In genomic region chr1:11704691-11705475, GRCh38 we compare ENCODE assay signal across 15 cellular contexts. TPM values are rescaled to one million over a fixed set of nuclear protein-coding genes. Genes with fewer than 3 reads are reported as not detected.
DNase-seq lines count a peak whose midpoint lies in the region; TF ChIP-seq lines count a peak whose summit lies in the region.
"Had no signal": no experiment of that assay in that cellular context is flagged by ENCODE, and none has a peak within 500 bp of the region (broad histone marks: within the 10 kb centered on the region; RNA-seq: fewer than 3 reads in every experiment).

No MANE protein-coding gene starts in this region.

- H3K27ac Mint-ChIP-seq in endodermal cell (no peak overlapping the region), neural crest cell (ENCODE audit: unreplicated experiment) (peak overlapping the region; percentile 70)

- H3K9me3 Mint-ChIP-seq in endodermal cell (no peaks in the 10 kb centered on the region), neural crest cell (no peaks in the 10 kb centered on the region)

- H3K27me3 ChIP-seq in H7 (ENCODE audit: control insufficient read depth, insufficient read depth, low read length) (no peaks in the 10 kb centered on the region), endodermal cell (ENCODE audit: control insufficient read depth, insufficient read depth, low read length, poor library complexity, severe bottlenecking) (no peaks in the 10 kb centered on the region)

- peak overlapping the region; percentile 51 for H3K27ac ChIP-seq in endodermal cell (ENCODE audit: low read depth, low read length)

- TF ChIP-seq CTCF in endodermal cell (conservative IDR thresholded peaks at IDR 0.05): no peak
- no peak for TF ChIP-seq CTCF in neural crest cell (conservative IDR thresholded peaks at IDR 0.05)

- H3K36me3 ChIP-seq in H7 (replicated peaks; ENCODE audit: control insufficient read depth, insufficient read depth, low read length) (peaks cover 2% of the 10 kb centered on the region; the same call in 1 of the 2 replicates), endodermal cell (ENCODE audit: control insufficient read depth, insufficient read depth, low read length) (no peaks in the 10 kb centered on the region)

- peak; percentile 83 for DNase-seq in H7
- DNase-seq in NCI-H1092 (lab: John Stamatoyannopoulos, UW): peak; percentile 26
- DNase-seq in endodermal cell: no peak
- no peak for DNase-seq in neural crest cell (ENCODE audit: low read depth, low spot score)
- no peak for DNase-seq in H4 (ENCODE audit: low spot score)
- no peak for DNase-seq in activated gamma-delta T cell (lab: John Stamatoyannopoulos, UW)
- no peak for DNase-seq in NCI-H774 (lab: John Stamatoyannopoulos, UW)
- DNase-seq in SHP77 treated with DMSO at 0.1 percent for 48 hours (lab: John Stamatoyannopoulos, UW): no peak
- DNase-seq: DMS79, NCI-H1417, NCI-H187 treated with DMSO at 0.1 percent for 48 hours, NCI-H526 treated with DMSO at 0.1 percent for 48 hours, SHP77, SK-N-SH had no signal

- no peak overlapping the region for H3K4me3 Mint-ChIP-seq in endodermal cell
- H3K4me3 Mint-ChIP-seq in neural crest cell: peak overlapping the region; percentile 20

- no peaks in the 10 kb centered on the region for H3K36me3 Mint-ChIP-seq in endodermal cell (ENCODE audit: low read depth)
- no peaks in the 10 kb centered on the region for H3K36me3 Mint-ChIP-seq in neural crest cell (ENCODE audit: low read depth)
- H3K36me3 Mint-ChIP-seq: CD14-positive monocyte had no signal

- H3K4me3 ChIP-seq in H7 (ENCODE audit: insufficient read depth, low read depth, low read length) (no peak overlapping the region), endodermal cell (ENCODE audit: low read length) (no peak overlapping the region)

- H3K27me3 Mint-ChIP-seq in endodermal cell (ENCODE audit: insufficient read depth) (no peaks in the 10 kb centered on the region), neural crest cell (ENCODE audit: low read depth) (peaks cover 7% of the 10 kb centered on the region)

- H3K9ac ChIP-seq in endodermal cell (ENCODE audit: extremely low read depth, low read length, poor library complexity, severe bottlenecking): no peak overlapping the region
- H3K9ac ChIP-seq: SK-N-SH had no signal

- WGBS in endodermal cell (ENCODE audit: insufficient coverage in 1 of 2, insufficient read length in 1 of 2), 2 experiments: 75 to 79% methylated on average over 12 to 22 of the region's 22 CpGs

- peaks cover 8% of the 10 kb centered on the region for H3K4me1 ChIP-seq in endodermal cell (ENCODE audit: control insufficient read depth, insufficient read depth, low read length)

- peaks cover 40% of the 10 kb centered on the region for H3K4me1 Mint-ChIP-seq in endodermal cell
- peaks cover 32% of the 10 kb centered on the region for H3K4me1 Mint-ChIP-seq in neural crest cell

- no peaks in the 10 kb centered on the region for H3K9me3 ChIP-seq in endodermal cell (ENCODE audit: control insufficient read depth, low read length)
- H3K9me3 ChIP-seq: SK-N-SH had no signal

RNA-seq across cellular contexts. Expression of gene DRAXIN, which starts 13.4 kb away (rescaled TPM):
- 52.4 and 60.1 TPM in 2 replicates for total RNA-seq in H7 (2014; rRNA removed; shearing (Covaris generic))
- total RNA-seq in endodermal cell (1 to 10 TPM; 5.4 to 6.0 TPM), neural crest cell (9.7 TPM in 2 replicates)
- polyA plus RNA-seq in endodermal cell (2013, experiment 1 of 2): 42.1 TPM
- 39.2 TPM for polyA plus RNA-seq in endodermal cell (2013, experiment 2 of 2)
- total RNA-seq in H4 (2014; rRNA removed; shearing (Covaris generic)): not detected in 2 replicates

RNA-seq across cellular contexts. Expression of gene MAD2L2, which starts 23.9 kb away (rescaled TPM):
- 786 and 983 TPM in 2 replicates for total RNA-seq in H7 (2014; rRNA removed; shearing (Covaris generic))
- total RNA-seq in endodermal cell (100 to 1,000 TPM; 128 to 132 TPM), neural crest cell (106 and 111 TPM in 2 replicates)
- 153 TPM for polyA plus RNA-seq in endodermal cell (2013, experiment 1 of 2)
- 130 TPM for polyA plus RNA-seq in endodermal cell (2013, experiment 2 of 2)
- total RNA-seq in H4 (2014; rRNA removed; shearing (Covaris generic)): 130 and 134 TPM in 2 replicates

RNA-seq across cellular contexts. Expression of gene AGTRAP, which starts 31.1 kb away (rescaled TPM):
- 162 and 166 TPM in 2 replicates for total RNA-seq in H7 (2014; rRNA removed; shearing (Covaris generic))
- total RNA-seq in endodermal cell (10 to 100 TPM; 71.3 to 81.2 TPM), neural crest cell (36.0 and 36.9 TPM in 2 replicates)
- polyA plus RNA-seq in endodermal cell (2013, experiment 1 of 2): 54.5 TPM
- polyA plus RNA-seq in endodermal cell (2013, experiment 2 of 2): 49.1 TPM
- total RNA-seq in H4 (2014; rRNA removed; shearing (Covaris generic)): 65.1 and 74.0 TPM in 2 replicates

RNA-seq across cellular contexts. Expression of gene FBXO6, which starts 40.9 kb away (rescaled TPM):
- total RNA-seq in H7 (2014; rRNA removed; shearing (Covaris generic)): 1.7 and 3.4 TPM in 2 replicates
- total RNA-seq in endodermal cell: 1 to 10 TPM; 2.7 to 4.1 TPM
- 2.8 TPM for polyA plus RNA-seq in endodermal cell (2013, experiment 1 of 2)
- 2.0 TPM for polyA plus RNA-seq in endodermal cell (2013, experiment 2 of 2)
- total RNA-seq in neural crest cell: 1.2 and 1.5 TPM in 2 replicates
- 7.2 and 7.4 TPM in 2 replicates for total RNA-seq in H4 (2014; rRNA removed; shearing (Covaris generic))

RNA-seq across cellular contexts. Expression of gene FBXO44, which starts 50.2 kb away (rescaled TPM):
- total RNA-seq in H7 (2014; rRNA removed; shearing (Covaris generic)): 24.5 and 32.4 TPM in 2 replicates
- total RNA-seq in endodermal cell: 10 to 100 TPM; 29.1 to 39.1 TPM
- polyA plus RNA-seq in endodermal cell (2013, experiment 1 of 2): 23.4 TPM
- polyA plus RNA-seq in endodermal cell (2013, experiment 2 of 2): 15.7 TPM
- total RNA-seq in neural crest cell: 9.7 and 10.7 TPM in 2 replicates
- 7.8 and 8.8 TPM in 2 replicates for total RNA-seq in H4 (2014; rRNA removed; shearing (Covaris generic))

Comparison
In these comparisons a context has a peak if more than half of its experiments do, and no peak if none do; other contexts are left out.
1. DNase-seq: peak in H7 (single experiment) and NCI-H1092 (single experiment); none in endodermal cell (single experiment), neural crest cell (single experiment), H4 (single experiment), activated gamma-delta T cell (single experiment), NCI-H774 (single experiment) and SHP77 treated with DMSO at 0.1 percent for 48 hours (single experiment).